In genomic region chr5:114010362-114010761, GRCh38 we compare ENCODE assay signal across 18 cellular contexts.
DNase-seq lines count a peak whose midpoint lies in the region; ATAC-seq, FAIRE-seq and TF ChIP-seq lines count a peak whose summit lies in the region.
"Had no signal": no experiment of that assay in that cellular context is flagged by ENCODE, and none has a peak within 500 bp of the region (broad histone marks: within the 10 kb centered on the region; RNA-seq: fewer than 3 reads in every experiment).

No MANE protein-coding gene starts in this region.

- in situ Hi-C loops in astrocyte of the cerebellum (cut with HindIII; ENCODE audit: low sequenced_read_pairs), result no loop called here

- ATAC-seq in foreskin keratinocyte (peak; percentile 18), GM18873 (IDR thresholded peaks at IDR 0.05; ENCODE audit: low FRiP score, unreplicated experiment) (no peak), HG02885 (IDR thresholded peaks at IDR 0.05; ENCODE audit: poor library complexity, unreplicated experiment) (no peak), Right ventricle myocardium superior (ENCODE audit: poor library complexity) (no peak)
- ATAC-seq: left ventricle myocardium superior; stimulated activated memory B cell treated with anti-CD40 and anti-IgM and Interleukin-4, amounts not matched to agents 10 μg/mL and 1 μg/mL and 100 μg/mL, for 72 hours had no signal

- no peak for TF ChIP-seq CTCF in astrocyte of the cerebellum (IDR thresholded peaks at IDR 0.05; ENCODE audit: low read depth, low read length, missing control alignments)
- TF ChIP-seq CTCF in foreskin keratinocyte (conservative IDR thresholded peaks at IDR 0.05), result no peak

- intact Hi-C loops in Right ventricle myocardium superior (cut with DNase I), result loop anchor here (10.0 kb wide), 1 partner anchor 434 kb away; no protein-coding TSS in a partner anchor

- no peak for FAIRE-seq in urothelium cell line (lab: Jason Lieb, UNC)

- no peak overlapping the region for H3K4me3 ChIP-seq in astrocyte of the cerebellum (ENCODE audit: low read depth, low read length)
- H3K4me3 ChIP-seq: tibial nerve had no signal

- no peaks in the 10 kb centered on the region for H3K27me3 ChIP-seq in foreskin keratinocyte
- H3K27me3 ChIP-seq: tibial nerve had no signal

- H3K4me1 ChIP-seq in foreskin keratinocyte, result no peaks in the 10 kb centered on the region
- H3K4me1 ChIP-seq: tibial nerve had no signal

- H3K27ac ChIP-seq in foreskin keratinocyte, result no peak overlapping the region
- H3K27ac ChIP-seq: 22Rv1, KMS-11, tibial nerve had no signal

- DNase-seq in DMS 273 (lab: John Stamatoyannopoulos, UW; ENCODE audit: unreplicated experiment) (peak; percentile 7), DMS 273 treated with DMSO at 0.1 percent for 48 hours (lab: John Stamatoyannopoulos, UW) (no peak), astrocyte of the cerebellum (ENCODE audit: low read depth) (peak; percentile 57), foreskin keratinocyte (peak in 1 of 2 donors; percentile 1), urothelium cell line (ENCODE audit: low spot score) (peak; percentile 9), Right ventricle myocardium superior (no peak)
- DNase-seq: activated gamma-delta T cell; CD4-positive, CD25-positive, alpha-beta regulatory T cell; left ventricle myocardium superior; NCI-H1105; SHP77; T-helper 2 cell had no signal

Comparison
In these comparisons a context has a peak if more than half of its experiments do, and no peak if none do; other contexts are left out.
1. DNase-seq: peak in DMS 273 (single experiment), astrocyte of the cerebellum (single experiment) and urothelium cell line (single experiment); none in DMS 273 treated with DMSO at 0.1 percent for 48 hours (single experiment) and Right ventricle myocardium superior (single experiment).